ENCODE assay signal across 13 cellular contexts in the genomic region with DNA sequence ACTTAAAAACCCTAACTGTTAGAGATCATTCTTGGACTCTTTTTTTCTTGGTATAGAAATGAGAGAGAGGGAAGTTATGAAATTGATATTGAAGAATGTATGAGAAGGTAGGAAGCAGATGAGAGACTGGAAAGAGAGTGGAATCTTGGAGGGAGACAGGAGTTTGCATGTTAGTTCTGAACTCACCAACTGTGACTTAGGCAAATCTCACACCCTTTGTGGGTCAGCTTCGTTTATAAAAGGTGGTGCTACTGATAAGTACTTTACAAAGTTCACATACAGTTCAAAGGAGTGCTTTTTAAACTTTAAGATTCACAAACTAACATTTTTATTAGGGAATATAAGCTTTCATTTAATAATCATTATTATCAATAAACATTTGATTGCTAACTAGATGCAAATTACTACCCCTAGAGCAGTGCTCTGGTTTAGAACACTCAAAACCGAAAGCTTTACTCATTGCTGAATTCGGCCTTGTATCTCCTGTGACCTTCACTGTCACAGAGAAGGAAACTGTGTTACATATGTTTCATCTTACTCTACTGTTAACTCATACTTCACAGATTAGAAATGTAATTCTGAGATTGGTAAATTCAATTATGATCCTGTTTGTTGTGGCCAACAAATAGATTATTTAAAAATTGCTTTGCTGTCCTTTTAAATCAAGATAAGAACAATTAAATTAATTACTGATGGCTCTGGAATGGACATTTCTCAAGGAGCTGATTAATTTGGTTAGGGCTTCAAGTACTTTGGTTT.
DNase-seq lines count a peak whose midpoint lies in the region; ATAC-seq and TF ChIP-seq lines count a peak whose summit lies in the region.
"Had no signal": no experiment of that assay in that cellular context is flagged by ENCODE, and none has a peak within 500 bp of the region (broad histone marks: within the 10 kb centered on the region; RNA-seq: fewer than 3 reads in every experiment).

No MANE protein-coding gene starts in this region.

- in situ Hi-C loops in GM13976 (cut with MboI; ENCODE audit: low sequenced_read_pairs, unreplicated experiment): no loop called here

- no peak for TF ChIP-seq CTCF in GM13976 (IDR thresholded peaks at IDR 0.05; ENCODE audit: borderline replicate concordance, control extremely low read depth, extremely low read depth, insufficient read depth, missing control alignments)

- peak; percentile 80 for ATAC-seq in GM19397 (IDR thresholded peaks at IDR 0.05; ENCODE audit: unreplicated experiment)
- peak; percentile 97 for ATAC-seq in HG02852 (IDR thresholded peaks at IDR 0.05; ENCODE audit: unreplicated experiment)
- peak; percentile 92 for ATAC-seq in HG03558 (IDR thresholded peaks at IDR 0.05; ENCODE audit: extremely low read depth, unreplicated experiment)
- no peak for ATAC-seq in sciatic nerve
- ATAC-seq: heart right ventricle had no signal

- DNase-seq in GM13976 (ENCODE audit: low spot score) (peak; percentile 56), AG20443 (ENCODE audit: low spot score) (no peak), HUDEP-2 (lab: John Stamatoyannopoulos, UW; ENCODE audit: unreplicated experiment in 76 of 76) (no peak), sciatic nerve (ENCODE audit: low spot score) (no peak), posterior vena cava (ENCODE audit: low spot score) (no peak)
- DNase-seq: activated CD4-positive, alpha-beta T cell treated with anti-CD3 and anti-CD28 coated beads for 4 hours; effector memory CD4-positive, alpha-beta T cell; heart right ventricle; mammary epithelial cell; NCI-H2029 had no signal

- intact Hi-C loops in sciatic nerve (cut with DNase I) (no loop called here), posterior vena cava (cut with DNase I) (no loop called here)
